Comparison of ENCODE assay signal across 30 cellular contexts in genomic region chr3:159074756-159075155, GRCh38. TPM values are rescaled to one million over a fixed set of nuclear protein-coding genes. Genes with fewer than 3 reads are reported as not detected.
"Had no signal": no experiment of that assay in that cellular context is flagged by ENCODE, and none has a peak within 500 bp of the region (broad histone marks: within the 10 kb centered on the region; RNA-seq: fewer than 3 reads in every experiment).

No MANE protein-coding gene starts in this region.

- DNase-seq: activated B cell treated with CpG ODN at 0.5 μM for 24 hours; activated CD4-positive, alpha-beta memory T cell treated with anti-CD3 and anti-CD28 coated beads for 36 hours; activated CD4-positive, alpha-beta T cell treated with anti-CD3 and anti-CD28 coated beads for 4 hours; activated CD4-positive, alpha-beta T cell treated with anti-CD3 and anti-CD28 coated beads, Interleukin-2, amount 50 U/mL, for 1 hour; activated CD4-positive, CD25-positive, alpha-beta regulatory T cell treated with anti-CD3 and anti-CD28 coated beads, Interleukin-2, amount 50 U/mL, for 72 hours; activated CD8-positive, alpha-beta memory T cell treated with anti-CD3 and anti-CD28 coated beads, Interleukin-2, amount 50 U/mL, for 48 hours; activated effector memory CD4-positive, alpha-beta T cell treated with Interleukin-2 at 50 U/mL for 16 hours; activated naive CD4-positive, alpha-beta T cell; activated naive CD4-positive, alpha-beta T cell treated with anti-CD3 and anti-CD28 coated beads, Interleukin-2, amount 50 U/mL, for 16 hours; activated naive CD8-positive, alpha-beta T cell treated with anti-CD3 and anti-CD28 coated beads for 36 hours; activated T-cell treated with anti-CD3 and anti-CD28 coated beads, Interleukin-2, amount 50 U/mL, for 48 hours; amygdala; body of pancreas; caudate nucleus; cerebellar nuclear complex; IMR-90; NCI-H1092 treated with DMSO at 0.1 percent for 48 hours; NCI-H1694; NCI-H1930; NCI-H2081 treated with DMSO at 0.1 percent for 48 hours; NCI-H2171; NCI-H510A; NK-92 treated with Interleukin-12 subunit alpha and Interleukin-12 subunit beta, amount 100 ng/mL, for 24 hours; Right ventricle myocardium superior; T1000 had no signal

- H3K27me3 ChIP-seq: body of pancreas, breast epithelium had no signal

- H3K4me3 ChIP-seq: body of pancreas, breast epithelium, K562, SK-N-MC had no signal

- H3K27ac ChIP-seq: body of pancreas, breast epithelium, SK-N-MC, VCaP had no signal

- H3K4me1 ChIP-seq: breast epithelium had no signal

- H3K36me3 ChIP-seq: breast epithelium had no signal

RNA-seq across cellular contexts. Expression of gene IQCJ, which starts 5.6 kb away (rescaled TPM):
- polyA plus RNA-seq: adipose tissue, IMR-90, K562 had no signal
